Comparison of ENCODE assay signal across 12 cellular contexts in the genomic region with DNA sequence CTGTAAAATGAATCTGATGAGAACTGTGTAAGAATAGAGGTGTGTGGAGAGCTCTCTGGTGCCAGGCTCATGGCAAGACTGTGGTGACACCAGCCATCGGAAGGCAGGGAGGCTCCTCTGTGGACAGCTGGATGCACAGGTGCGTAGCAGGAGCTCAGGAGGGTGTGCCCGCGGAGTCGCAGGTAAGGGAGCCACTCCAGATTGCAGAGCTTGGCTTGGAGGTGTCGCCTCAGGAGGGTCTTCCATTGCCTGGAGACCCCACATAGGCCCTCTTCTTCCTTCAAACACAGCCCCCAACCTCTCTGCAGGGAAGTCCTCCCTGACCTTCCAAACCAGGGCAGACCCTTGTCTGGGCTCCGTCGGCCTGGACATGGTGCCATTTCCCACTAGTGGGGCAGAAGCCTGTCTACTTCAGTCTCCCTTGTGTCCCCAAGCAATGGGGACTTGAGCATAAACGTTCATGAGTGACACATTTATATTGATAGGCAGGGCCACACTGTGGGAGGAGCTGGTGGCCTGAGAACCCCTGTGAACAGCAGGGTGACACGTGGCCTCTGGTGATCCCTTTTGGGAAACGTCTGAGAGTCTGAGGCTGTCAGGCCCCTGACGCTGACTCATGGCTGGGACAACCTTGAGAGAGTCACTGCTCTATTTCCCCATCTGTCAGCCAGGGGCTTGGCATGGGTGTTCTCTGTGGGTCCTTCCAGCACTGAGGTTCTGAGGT. TPM values are rescaled to one million over a fixed set of nuclear protein-coding genes. Genes with fewer than 3 reads are reported as not detected.
DNase-seq lines count a peak whose midpoint lies in the region; ATAC-seq and TF ChIP-seq lines count a peak whose summit lies in the region.
"Had no signal": no experiment of that assay in that cellular context is flagged by ENCODE, and none has a peak within 500 bp of the region (broad histone marks: within the 10 kb centered on the region; RNA-seq: fewer than 3 reads in every experiment).

No MANE protein-coding gene starts in this region.

- H3K9me3 ChIP-seq in Panc1 (ENCODE audit: control insufficient read depth, insufficient read depth, low read depth, low read length) = no peaks in the 10 kb centered on the region
- no peaks in the 10 kb centered on the region for H3K9me3 ChIP-seq in hepatocyte (ENCODE audit: low read depth)
- H3K9me3 ChIP-seq: Peyer's patch had no signal

- no peaks in the 10 kb centered on the region for H3K36me3 ChIP-seq in Panc1 (ENCODE audit: control insufficient read depth, insufficient read depth, low read length)
- no peaks in the 10 kb centered on the region for H3K36me3 ChIP-seq in hepatocyte (replicated peaks; ENCODE audit: insufficient read depth, low read depth)
- H3K36me3 ChIP-seq: Peyer's patch had no signal

- H2AFZ ChIP-seq in hepatocyte = no peak overlapping the region

- in situ Hi-C loops in Panc1 (cut with HindIII; ENCODE audit: low pct_unique_long_range_greater_than_20kb, low sequenced_read_pairs) = no loop called here

- H4K20me1 ChIP-seq in hepatocyte (ENCODE audit: insufficient read depth, poor library complexity, severe bottlenecking) = no peaks in the 10 kb centered on the region

- no peak overlapping the region for H3K27ac ChIP-seq in Panc1 (ENCODE audit: low read length)
- H3K27ac ChIP-seq in hepatocyte = no peak overlapping the region
- H3K27ac ChIP-seq: Peyer's patch had no signal

- 76% methylated on average over 12 of the region's 12 CpGs for WGBS in hepatocyte (ENCODE audit: low lambda C conversion rate, missing lambda C conversion rate)

- no peak overlapping the region for H3K4me2 ChIP-seq in hepatocyte

- POLR2A ChIA-PET in Panc1 (lab: Charles Lee) = interaction anchor here (0.6 kb wide), 2 partner anchors 537 to 682 kb away, joined by 3 read pairs; no protein-coding TSS in a partner anchor

- intact Hi-C loops in Panc1 (cut with micrococcal nuclease; ENCODE audit: unreplicated experiment) = loop anchor here (10.0 kb wide), 1 partner anchor 105 kb away; no protein-coding TSS in a partner anchor

- H3K4me3 ChIP-seq in Panc1 (ENCODE audit: low read depth in 2 of 2, low read length in 2 of 2) (no peak overlapping the region), hepatocyte (no peak overlapping the region)
- H3K4me3 ChIP-seq: Peyer's patch had no signal

- no peaks in the 10 kb centered on the region for H3K9me2 ChIP-seq in hepatocyte (replicated peaks; ENCODE audit: insufficient read depth)

- CTCF ChIA-PET in Panc1 (lab: Charles Lee) = interaction anchor here (1.1 kb wide), 1 partner anchor 64 kb away, joined by 3 read pairs; no protein-coding TSS in a partner anchor

- no peak for TF ChIP-seq CTCF in Panc1 (IDR thresholded peaks at IDR 0.05)
- TF ChIP-seq CTCF in hepatocyte (IDR thresholded peaks at IDR 0.05; ENCODE audit: poor library complexity) = no peak

- ATAC-seq in Panc1 = peak; percentile 22; the same call in 1 of the 2 replicates
- ATAC-seq in HG03097 (IDR thresholded peaks at IDR 0.05; ENCODE audit: low FRiP score, unreplicated experiment) = no peak
- no peak for ATAC-seq in HG03135 (IDR thresholded peaks at IDR 0.05; ENCODE audit: unreplicated experiment)

- peak; percentile 56 for DNase-seq in stimulated activated CD4-positive, alpha-beta T cell treated with anti-CD3 and anti-CD28 coated beads, Interleukin-1b, Interleukin-23, amount 100 ng/mL, for 48 hours
- no peak for DNase-seq in stimulated activated CD4-positive, alpha-beta T cell treated with anti-CD3 and anti-CD28 coated beads, Interleukin-12 subunit alpha, Interleukin-12 subunit beta, amount 100 ng/mL, for 4 hours
- DNase-seq in Panc1 (ENCODE audit: low read depth, low spot score) = no peak
- DNase-seq in hepatocyte (ENCODE audit: low spot score) = peak; percentile 68
- no peak for DNase-seq in SHP77 treated with DMSO at 0.1 percent for 48 hours (lab: John Stamatoyannopoulos, UW)
- no peak for DNase-seq in NK-92 (lab: John Stamatoyannopoulos, UW; ENCODE audit: unreplicated experiment)
- DNase-seq: activated CD8-positive, alpha-beta memory T cell treated with anti-CD3 and anti-CD28 coated beads for 24 hours; H9; NCI-H146 had no signal

- H3K27me3 ChIP-seq in Panc1 (ENCODE audit: control insufficient read depth, insufficient read depth, low read length) = no peaks in the 10 kb centered on the region
- H3K27me3 ChIP-seq in hepatocyte = no peaks in the 10 kb centered on the region
- H3K27me3 ChIP-seq: Peyer's patch had no signal

- no peaks in the 10 kb centered on the region; the same call in 1 of the 2 replicates for H3K4me1 ChIP-seq in Panc1 (ENCODE audit: control insufficient read depth, insufficient read depth, low read length)
- no peaks in the 10 kb centered on the region for H3K4me1 ChIP-seq in hepatocyte (ENCODE audit: insufficient read depth)
- H3K4me1 ChIP-seq: Peyer's patch had no signal

- no TSS peak for BruUV-seq in Panc1 (replicated peaks; lab: Mats Ljungman, UMichigan)

- H3K79me2 ChIP-seq in hepatocyte = no peaks in the 10 kb centered on the region

RNA-seq across cellular contexts. Expression of a gene that starts 54.4 kb away (rescaled TPM):
- 0.46 TPM for total RNA-seq in Panc1 (2021; ENCODE audit: unreplicated experiment)
- 0.15 TPM for polyA plus RNA-seq in Panc1 (2012; ENCODE audit: insufficient read length)
- total RNA-seq in hepatocyte = 0.40 and 0.70 TPM in 2 replicates
- 0.64 TPM in 1 of 2 replicates, not detected in the other for polyA plus RNA-seq in hepatocyte

Comparison
In these comparisons a context has a peak if more than half of its experiments do, and no peak if none do; other contexts are left out.
1. DNase-seq: peak in stimulated activated CD4-positive, alpha-beta T cell treated with anti-CD3 and anti-CD28 coated beads, Interleukin-1b, Interleukin-23, amount 100 ng/mL, for 48 hours (single experiment) and hepatocyte (single experiment); none in stimulated activated CD4-positive, alpha-beta T cell treated with anti-CD3 and anti-CD28 coated beads, Interleukin-12 subunit alpha, Interleukin-12 subunit beta, amount 100 ng/mL, for 4 hours (single experiment), Panc1 (single experiment), SHP77 treated with DMSO at 0.1 percent for 48 hours (single experiment) and NK-92 (single experiment).